Comparison of ENCODE assay signal across 15 cellular contexts in the genomic region with DNA sequence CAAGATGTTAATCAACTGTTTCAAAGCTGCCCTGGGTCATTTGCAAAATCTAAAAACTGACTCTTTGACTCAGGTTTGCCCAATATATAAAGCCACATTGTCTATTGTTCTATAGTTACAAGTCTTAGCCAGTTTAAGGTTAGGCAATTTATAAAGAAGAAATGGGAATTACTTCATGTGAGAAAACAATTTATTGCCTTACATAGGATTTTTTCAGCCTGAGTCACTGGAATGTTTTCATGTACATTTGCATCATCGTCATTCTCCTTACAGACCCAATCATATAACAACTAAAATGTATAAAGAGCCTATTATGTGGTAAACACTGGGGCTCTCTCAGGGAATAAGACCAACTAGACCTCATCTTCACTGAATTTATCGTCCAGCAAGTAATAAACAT.
A peak's percentile ranks its signal among the peaks of the same experiment; 100 is the strongest.
DNase-seq lines count a peak whose midpoint lies in the region; ATAC-seq and TF ChIP-seq lines count a peak whose summit lies in the region.
"Had no signal": no experiment of that assay in that cellular context is flagged by ENCODE, and none has a peak within 500 bp of the region (broad histone marks: within the 10 kb centered on the region; RNA-seq: fewer than 3 reads in every experiment).

No MANE protein-coding gene starts in this region.

- H4K8ac ChIP-seq in IMR-90 (ENCODE audit: low read depth in 2 of 2, low read length in 2 of 2): peak overlapping the region; percentile 0 to 78; a peak in 2 of 4 replicates

- no peak overlapping the region for H2AK9ac ChIP-seq in IMR-90 (replicated peaks; ENCODE audit: low read depth, low read length, poor library complexity)

- no peaks in the 10 kb centered on the region for H3K36me3 ChIP-seq in CD8-positive, alpha-beta T cell (ENCODE audit: insufficient read depth, low read length)
- H3K36me3 ChIP-seq in IMR-90 (ENCODE audit: control insufficient read depth, insufficient read depth, low read length) (no peaks in the 10 kb centered on the region), breast epithelium (no peaks in the 10 kb centered on the region), upper lobe of right lung (no peaks in the 10 kb centered on the region)
- no peaks in the 10 kb centered on the region for H3K36me3 ChIP-seq in naive thymus-derived CD4-positive, alpha-beta T cell (ENCODE audit: control insufficient read depth in 2 of 3, insufficient read depth in 3 of 3, low read length in 3 of 3)
- H3K36me3 ChIP-seq: tibial artery had no signal

- POLR2A ChIA-PET in CD8-positive, alpha-beta T cell (lab: Charles Lee): no interaction called here
- POLR2A ChIA-PET in IMR-90 (lab: Charles Lee; ENCODE audit: unreplicated experiment): no interaction called here
- POLR2A ChIA-PET in naive thymus-derived CD4-positive, alpha-beta T cell (lab: Charles Lee): no interaction called here

- no peak for ATAC-seq in CD8-positive, alpha-beta T cell
- ATAC-seq in IMR-90 (ENCODE audit: low read depth) (peak; percentile 68), GM18858 (IDR thresholded peaks at IDR 0.05; ENCODE audit: unreplicated experiment) (no peak), upper lobe of right lung (no peak)
- ATAC-seq in naive thymus-derived CD4-positive, alpha-beta T cell: peak; percentile 12

- peak overlapping the region; percentile 0; the same call in 1 of the 2 replicates for H3K23ac ChIP-seq in IMR-90 (ENCODE audit: low read depth, low read length)

- no peak overlapping the region for H3K9ac ChIP-seq in IMR-90 (ENCODE audit: low read depth, low read length)

- H2AK5ac ChIP-seq in IMR-90 (ENCODE audit: low read depth, low read length): peak overlapping the region; percentile 59; the same call in 1 of the 2 replicates

- H3K36me3 Mint-ChIP-seq in CD8-positive, alpha-beta T cell: peaks cover 10% of the 10 kb centered on the region
- H3K36me3 Mint-ChIP-seq in naive thymus-derived CD4-positive, alpha-beta T cell: peaks cover 11 to 47% (median 15%) of the 10 kb centered on the region in 5 donors

- CTCF ChIA-PET in CD8-positive, alpha-beta T cell (lab: Charles Lee): no interaction called here
- CTCF ChIA-PET in IMR-90 (lab: Yijun Ruan, JAX): no interaction called here
- CTCF ChIA-PET in naive thymus-derived CD4-positive, alpha-beta T cell (lab: Charles Lee): no interaction called here

- H3K27me3 Mint-ChIP-seq in CD8-positive, alpha-beta T cell (ENCODE audit: low read depth): no peaks in the 10 kb centered on the region
- H3K27me3 Mint-ChIP-seq in naive thymus-derived CD4-positive, alpha-beta T cell: no peaks in the 10 kb centered on the region

- H3K9me3 Mint-ChIP-seq in CD8-positive, alpha-beta T cell: peaks cover 16% of the 10 kb centered on the region
- H3K9me3 Mint-ChIP-seq in naive thymus-derived CD4-positive, alpha-beta T cell: peaks cover 4 to 34% (median 17%) of the 10 kb centered on the region in 11 donors

- no peak overlapping the region for H3K4me3 Mint-ChIP-seq in CD8-positive, alpha-beta T cell
- H3K4me3 Mint-ChIP-seq in naive thymus-derived CD4-positive, alpha-beta T cell: no peak overlapping the region
- H3K4me3 Mint-ChIP-seq: H9; T-helper 1 cell treated with Interleukin-12 subunit alpha and Interleukin-12 subunit beta and Interleukin-4 antibody, amounts not matched to agents 30 μg/mL and 1 μg/mL, for 36 hours had no signal

- H3K4ac ChIP-seq in IMR-90 (ENCODE audit: low read depth, low read length): peak overlapping the region; percentile 39

- H2BK120ac ChIP-seq in IMR-90 (ENCODE audit: low read depth, low read length): peak overlapping the region; percentile 67

- H3K4me2 ChIP-seq in IMR-90 (ENCODE audit: low read depth, low read length): peak overlapping the region; percentile 16; the same call in 1 of the 2 replicates

- no peak overlapping the region for H3K56ac ChIP-seq in IMR-90 (ENCODE audit: extremely low read depth, insufficient read depth, low read length)

- no CpG with 5 or more reads among the region's 2 CpGs for WGBS in IMR-90 (ENCODE audit: extremely low coverage in 2 of 2, insufficient read length in 1 of 2), 2 experiments

- BruUV-seq in IMR-90 (replicated peaks; lab: Mats Ljungman, UMichigan): no TSS peak

- H3K9me1 ChIP-seq in IMR-90 (ENCODE audit: insufficient read depth, low read length): peaks cover 2% of the 10 kb centered on the region; the same call in 1 of the 2 replicates

- no peaks in the 10 kb centered on the region for H3K4me1 ChIP-seq in CD8-positive, alpha-beta T cell (ENCODE audit: insufficient read depth, low read length)
- H3K4me1 ChIP-seq in IMR-90 (ENCODE audit: control insufficient read depth, insufficient read depth, low read length) (peaks cover 7% of the 10 kb centered on the region; the same call in 1 of the 2 replicates), breast epithelium (no peaks in the 10 kb centered on the region), upper lobe of right lung (peaks cover 13% of the 10 kb centered on the region)
- H3K4me1 ChIP-seq in naive thymus-derived CD4-positive, alpha-beta T cell (ENCODE audit: control insufficient read depth in 2 of 2, insufficient read depth in 2 of 2, low read length in 2 of 2): no peaks in the 10 kb centered on the region

- H3K27me3 ChIP-seq in CD8-positive, alpha-beta T cell (ENCODE audit: insufficient read depth, low read length): no peaks in the 10 kb centered on the region
- H3K27me3 ChIP-seq in IMR-90 (ENCODE audit: control insufficient read depth, insufficient read depth, low read length) (no peaks in the 10 kb centered on the region), breast epithelium (no peaks in the 10 kb centered on the region), upper lobe of right lung (no peaks in the 10 kb centered on the region)
- no peaks in the 10 kb centered on the region for H3K27me3 ChIP-seq in naive thymus-derived CD4-positive, alpha-beta T cell (ENCODE audit: control insufficient read depth in 2 of 2, insufficient read depth in 2 of 2, low read length in 2 of 2)
- H3K27me3 ChIP-seq: tibial artery had no signal

- TF ChIP-seq RAD21 in IMR-90 (IDR thresholded peaks at IDR 0.05; ENCODE audit: low read length): no peak

- no peaks in the 10 kb centered on the region for H3K4me1 Mint-ChIP-seq in CD8-positive, alpha-beta T cell (ENCODE audit: low read depth)
- H3K4me1 Mint-ChIP-seq in naive thymus-derived CD4-positive, alpha-beta T cell: peaks cover 0 to 29% (median 4%) of the 10 kb centered on the region in 7 donors
- H3K4me1 Mint-ChIP-seq: H9 had no signal

- H2BK20ac ChIP-seq in IMR-90 (ENCODE audit: low read depth, low read length): peak overlapping the region; percentile 52

- no peak for TF ChIP-seq CTCF in CD8-positive, alpha-beta T cell (IDR thresholded peaks at IDR 0.05)
- TF ChIP-seq CTCF in IMR-90 (conservative IDR thresholded peaks at IDR 0.05; ENCODE audit: low read depth, low read length): no peak
- no peak for TF ChIP-seq CTCF in breast epithelium (IDR thresholded peaks at IDR 0.05)
- TF ChIP-seq CTCF in upper lobe of right lung (IDR thresholded peaks at IDR 0.05): no peak

- no peak overlapping the region for H3K27ac ChIP-seq in CD8-positive, alpha-beta T cell (ENCODE audit: low read depth, low read length)
- H3K27ac ChIP-seq in IMR-90 (ENCODE audit: insufficient read depth, low read length) (peak overlapping the region; percentile 41; the same call in 1 of the 2 replicates), breast epithelium (peak overlapping the region; percentile 73 to 78), upper lobe of right lung (no peak overlapping the region)
- H3K27ac ChIP-seq in naive thymus-derived CD4-positive, alpha-beta T cell (ENCODE audit: low read depth, low read length): no peak overlapping the region

- peak overlapping the region; percentile 94 for H3K18ac ChIP-seq in IMR-90 (ENCODE audit: low read depth, low read length)

- no peaks in the 10 kb centered on the region for H3K79me1 ChIP-seq in IMR-90 (ENCODE audit: low read depth in 1 of 2, low read length in 2 of 2)

- peak overlapping the region; percentile 80; the same call in 1 of the 3 replicates for H2BK15ac ChIP-seq in IMR-90 (ENCODE audit: low read depth, low read length)

- no peaks in the 10 kb centered on the region for H4K20me1 ChIP-seq in IMR-90 (ENCODE audit: insufficient read depth, low read length)

- dilution Hi-C loops in IMR-90 (cut with HindIII; ENCODE audit: low sequenced_read_pairs, unreplicated experiment): no loop called here

- intact Hi-C loops in CD8-positive, alpha-beta T cell (cut with DNase I, micrococcal nuclease): no loop called here
- intact Hi-C loops in IMR-90 (cut with micrococcal nuclease): no loop called here
- intact Hi-C loops in breast epithelium (cut with DNase I; ENCODE audit: low total_unique reads): no loop called here
- intact Hi-C loops in naive thymus-derived CD4-positive, alpha-beta T cell (cut with micrococcal nuclease): no loop called here
- intact Hi-C loops in upper lobe of right lung (cut with DNase I): no loop called here

- H4K91ac ChIP-seq in IMR-90 (ENCODE audit: insufficient read depth, low read depth, low read length): peak overlapping the region; percentile 69

- H3K14ac ChIP-seq in IMR-90 (replicated peaks; ENCODE audit: low read depth, low read length): peak overlapping the region; percentile 5; the same call in 1 of the 2 replicates

- no peak overlapping the region for H3K4me3 ChIP-seq in CD8-positive, alpha-beta T cell (ENCODE audit: low read depth, low read length)
- no peak overlapping the region for H3K4me3 ChIP-seq in IMR-90 (ENCODE audit: insufficient read depth, low read depth, low read length)
- H3K4me3 ChIP-seq in breast epithelium: no peak overlapping the region
- no peak overlapping the region for H3K4me3 ChIP-seq in naive thymus-derived CD4-positive, alpha-beta T cell (ENCODE audit: low read length)
- no peak overlapping the region for H3K4me3 ChIP-seq in upper lobe of right lung
- H3K4me3 ChIP-seq: tibial artery had no signal

- peak overlapping the region; percentile 97 for H2BK5ac ChIP-seq in IMR-90 (ENCODE audit: low read depth, low read length, poor library complexity, severe bottlenecking)

- H3K9me3 ChIP-seq in CD8-positive, alpha-beta T cell (ENCODE audit: low read length): no peaks in the 10 kb centered on the region
- peaks cover 5% of the 10 kb centered on the region for H3K9me3 ChIP-seq in IMR-90 (ENCODE audit: control insufficient read depth, insufficient read depth, low read length)
- peaks cover 11 to 15% of the 10 kb centered on the region in 2 donors for H3K9me3 ChIP-seq in breast epithelium
- peaks cover 0 to 12% (median 3%) of the 10 kb centered on the region in 3 experiments for H3K9me3 ChIP-seq in naive thymus-derived CD4-positive, alpha-beta T cell (ENCODE audit: control insufficient read depth in 2 of 3, low read length in 3 of 3)
- no peaks in the 10 kb centered on the region for H3K9me3 ChIP-seq in upper lobe of right lung
- H3K9me3 ChIP-seq: tibial artery had no signal

- TF ChIP-seq POLR2A in IMR-90 (IDR thresholded peaks at IDR 0.05; ENCODE audit: low read depth, low read length): no peak
- no peak for TF ChIP-seq POLR2A in breast epithelium (IDR thresholded peaks at IDR 0.05)

- H3K27ac Mint-ChIP-seq in CD8-positive, alpha-beta T cell: peak overlapping the region; percentile 2
- peak overlapping the region in 3 of 9 donors; percentile 3 to 76 (median 39) for H3K27ac Mint-ChIP-seq in naive thymus-derived CD4-positive, alpha-beta T cell
- H3K27ac Mint-ChIP-seq: H9; T-helper 1 cell treated with Interleukin-12 subunit alpha and Interleukin-12 subunit beta and Interleukin-4 antibody, amounts not matched to agents 30 μg/mL and 1 μg/mL, for 36 hours had no signal

- DNase-seq in CD8-positive, alpha-beta T cell: no peak
- DNase-seq in IMR-90 (peak; percentile 96), breast epithelium (ENCODE audit: low spot score in 2 of 2) (no peak), COLO668 (lab: John Stamatoyannopoulos, UW; ENCODE audit: unreplicated experiment) (no peak), NCI-H524 treated with DMSO at 0.1 percent for 48 hours (lab: John Stamatoyannopoulos, UW) (no peak), upper lobe of right lung (no peak)
- no peak for DNase-seq in naive thymus-derived CD4-positive, alpha-beta T cell
- DNase-seq: effector CD4-positive, alpha-beta T cell; H9; kidney; MM.1S; NCI-H69; tibial artery had no signal

- no peak overlapping the region for H2AFZ ChIP-seq in IMR-90 (replicated peaks; ENCODE audit: low read length, poor library complexity)

- in situ Hi-C loops in IMR-90 (cut with MboI; ENCODE audit: low sequenced_read_pairs): no loop called here

- H4K5ac ChIP-seq in IMR-90 (ENCODE audit: low read depth, low read length): peak overlapping the region; percentile 86

Comparison
In these comparisons a context has a peak if more than half of its experiments do, and no peak if none do; other contexts are left out.
1. ATAC-seq: peak in IMR-90 (single experiment) and naive thymus-derived CD4-positive, alpha-beta T cell (single experiment); none in CD8-positive, alpha-beta T cell (single experiment), GM18858 (single experiment) and upper lobe of right lung (single experiment).
2. H3K27ac ChIP-seq: peak in IMR-90 (single experiment) and breast epithelium (2 of 2); none in CD8-positive, alpha-beta T cell (single experiment), naive thymus-derived CD4-positive, alpha-beta T cell (single experiment) and upper lobe of right lung (single experiment).